ENCODE assay signal across 35 cellular contexts in genomic region chr2:108084311-108084710, GRCh38.
"Had no signal": no experiment of that assay in that cellular context is flagged by ENCODE, and none has a peak within 500 bp of the region (broad histone marks: within the 10 kb centered on the region; RNA-seq: fewer than 3 reads in every experiment).

No MANE protein-coding gene starts in this region.

- H3K4me3 ChIP-seq: MG63 had no signal

- H3K9me3 ChIP-seq: MG63 had no signal

- H3K36me3 ChIP-seq: MG63 had no signal

- DNase-seq: Karpas-422, MG63, MM.1S, MV-4-11, NCI-H1048, NCI-H1092, NCI-H1092 treated with DMSO at 0.1 percent for 48 hours, NCI-H1105, NCI-H1105 treated with DMSO at 0.1 percent for 48 hours, NCI-H1417, NCI-H1417 treated with DMSO at 0.1 percent for 48 hours, NCI-H1436, NCI-H1436 treated with DMSO at 0.1 percent for 48 hours, NCI-H146, NCI-H1694, NCI-H1694 treated with DMSO at 0.1 percent for 48 hours, NCI-H187, NCI-H187 treated with DMSO at 0.1 percent for 48 hours, NCI-H1930, NCI-H2029, NCI-H2029 treated with DMSO at 0.1 percent for 48 hours, NCI-H2081, NCI-H2081 treated with DMSO at 0.1 percent for 48 hours, NCI-H2107, NCI-H2171, NCI-H2171 treated with DMSO at 0.1 percent for 48 hours, NCI-H2227 treated with DMSO at 0.1 percent for 48 hours, NCI-H226, NCI-H345, NCI-H446, NCI-H446 treated with DMSO at 0.1 percent for 48 hours, NCI-H510A, NCI-H510A treated with DMSO at 0.1 percent for 48 hours, NCI-H524, NCI-H524 treated with DMSO at 0.1 percent for 48 hours had no signal

- H3K27me3 ChIP-seq: MG63 had no signal
